ENCODE assay signal across 8 cellular contexts in the genomic region with DNA sequence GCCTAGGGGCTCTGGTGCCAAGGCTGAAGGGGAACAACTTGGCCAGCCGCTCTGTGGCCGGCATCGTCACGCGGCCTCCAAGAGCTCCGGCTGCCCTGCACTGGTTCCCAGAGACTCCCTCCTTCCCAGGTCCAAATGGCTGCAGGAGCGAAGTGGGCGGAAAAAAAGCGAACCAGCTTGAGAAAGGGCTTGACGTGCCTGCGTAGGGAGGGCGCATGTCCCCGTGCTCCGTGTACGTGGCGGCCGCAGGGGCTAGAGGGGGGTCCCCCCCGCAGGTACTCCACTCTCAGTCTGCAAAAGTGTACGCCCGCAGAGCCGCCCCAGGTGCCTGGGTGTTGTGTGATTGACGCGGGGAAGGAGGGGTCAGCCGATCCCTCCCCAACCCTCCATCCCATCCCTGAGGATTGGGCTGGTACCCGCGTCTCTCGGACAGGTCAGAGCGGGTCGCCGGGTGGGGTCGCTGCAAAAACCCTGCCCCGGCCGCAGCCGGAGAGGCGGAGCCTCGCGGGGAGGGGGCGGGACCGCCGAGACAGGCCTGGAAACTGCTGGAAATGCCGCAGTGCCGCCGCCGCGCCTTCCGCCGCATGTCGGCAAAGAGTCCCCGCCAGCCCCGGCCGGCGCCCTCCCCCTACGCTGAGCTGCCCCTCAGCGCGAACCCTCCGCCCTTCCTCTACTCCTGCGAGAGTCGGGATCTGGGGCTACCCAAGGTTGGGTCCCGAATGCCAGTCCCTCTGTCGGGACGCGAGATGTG. TPM values are rescaled to one million over a fixed set of nuclear protein-coding genes. Genes with fewer than 3 reads are reported as not detected.
DNase-seq lines count a peak whose midpoint lies in the region; ATAC-seq and TF ChIP-seq lines count a peak whose summit lies in the region.

No MANE protein-coding gene starts in this region.

- no peak for TF ChIP-seq CTCF in colonic mucosa (IDR thresholded peaks at IDR 0.05)

- H3K9ac ChIP-seq in colonic mucosa (ENCODE audit: low read depth in 2 of 2, low read length in 2 of 2): peak overlapping the region; percentile 91 to 100

- H3K4me1 ChIP-seq in colonic mucosa: peaks cover 4% of the 10 kb centered on the region

- H3K4me3 ChIP-seq in colonic mucosa: peak overlapping the region; percentile 91

- ATAC-seq in GM18511 (IDR thresholded peaks at IDR 0.05; ENCODE audit: unreplicated experiment) (peak; percentile 66), HG03045 (IDR thresholded peaks at IDR 0.05; ENCODE audit: unreplicated experiment) (peak; percentile 63), left lobe of liver (peak; percentile 81)

- peak overlapping the region; percentile 97 for H3K27ac ChIP-seq in colonic mucosa

- H3K9me3 ChIP-seq in colonic mucosa: no peaks in the 10 kb centered on the region

- H3K27me3 ChIP-seq in colonic mucosa: no peaks in the 10 kb centered on the region

- H3K36me3 ChIP-seq in colonic mucosa: peaks cover 14% of the 10 kb centered on the region

- in situ Hi-C loops in ACHN (cut with HindIII; ENCODE audit: low pct_ligation_motif_present, low pct_unique_long_range_greater_than_20kb, low sequenced_read_pairs): no loop called here

- intact Hi-C loops in colonic mucosa (cut with DNase I): no loop called here

- DNase-seq in ACHN (peak; percentile 83), NCI-H2196 (lab: John Stamatoyannopoulos, UW; ENCODE audit: unreplicated experiment) (peak; percentile 86), colonic mucosa (peak; percentile 92), left lobe of liver (ENCODE audit: low spot score) (peak; percentile 95)
- DNase-seq in activated CD4-positive, alpha-beta T cell treated with anti-CD3 and anti-CD28 coated beads for 24 hours (ENCODE audit: low read depth in 2 of 2): peak; percentile 83
- DNase-seq in stimulated activated CD4-positive, alpha-beta T cell treated with anti-CD3 and anti-CD28 coated beads, Interleukin-2, amount 100 ng/mL, for 4 hours (ENCODE audit: low read depth): peak; percentile 79

RNA-seq across cellular contexts. Expression of a gene that starts 0.8 kb away (rescaled TPM):
- 1,000 to 10,000 TPM in 1 of 2 donors, 100 to 1,000 TPM in 1; 409 to 1,163 TPM for total RNA-seq in colonic mucosa
- 187 TPM for total RNA-seq in left lobe of liver

RNA-seq across cellular contexts. Expression of a gene that starts 11.2 kb away (rescaled TPM):
- total RNA-seq in colonic mucosa (10 to 100 TPM; 42.7 to 52.2 TPM), left lobe of liver (18.4 TPM)

RNA-seq across cellular contexts. Expression of a gene that starts 19.3 kb away (rescaled TPM):
- total RNA-seq in colonic mucosa (10 to 100 TPM; 11.9 to 18.8 TPM), left lobe of liver (2.8 TPM)

RNA-seq across cellular contexts. Expression of a gene that starts 22.7 kb away (rescaled TPM):
- total RNA-seq in colonic mucosa: 10 to 100 TPM; 17.0 to 19.1 TPM
- 37.5 TPM for total RNA-seq in left lobe of liver

RNA-seq across cellular contexts. Expression of a gene that starts 24.2 kb away (rescaled TPM):
- under 1 TPM; 0.12 to 0.19 TPM for total RNA-seq in colonic mucosa
- not detected for total RNA-seq in left lobe of liver

Comparison
In these comparisons a context has a peak if more than half of its experiments do, and no peak if none do; other contexts are left out.
1. Peak in every context shown above with its lines: DNase-seq, ATAC-seq, H3K4me3 ChIP-seq and H3K27ac ChIP-seq.